In genomic region chr14:23550131-23550826, GRCh38 we compare ENCODE assay signal across 1 cellular context.
TF ChIP-seq lines count a peak whose summit lies in the region.

No MANE protein-coding gene starts in this region.

TF ChIP-seq in WTC11, 78 proteins besides CTCF, POLR2A, EP300 and RAD21 (continued from another document):
- no peak for TF ChIP-seq SMAD3 (CRISPR knock-in tag; IDR thresholded peaks at IDR 0.05; ENCODE audit: borderline replicate concordance)
